ENCODE assay signal across 11 cellular contexts in the genomic region with DNA sequence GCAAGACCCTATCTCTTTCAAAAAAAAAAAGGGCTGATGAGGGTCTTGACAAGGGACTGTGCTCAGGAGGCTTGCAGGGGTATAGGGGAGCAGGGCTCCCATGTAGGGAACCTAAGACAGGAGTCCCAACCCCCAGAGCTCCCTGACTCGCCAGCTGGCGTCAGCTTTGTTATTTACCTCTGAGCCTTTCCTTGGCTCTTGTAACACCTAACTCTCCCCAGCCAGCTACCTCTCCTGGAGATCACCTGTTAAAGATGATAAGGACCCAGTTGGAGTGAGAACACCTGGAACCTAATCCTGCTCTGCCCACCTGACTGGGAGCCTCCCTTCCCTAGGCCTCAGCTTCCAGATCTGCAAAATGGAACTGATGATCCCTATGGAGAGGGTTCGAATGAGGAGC. TPM values are rescaled to one million over a fixed set of nuclear protein-coding genes. Genes with fewer than 3 reads are reported as not detected.
DNase-seq lines count a peak whose midpoint lies in the region; ATAC-seq and TF ChIP-seq lines count a peak whose summit lies in the region.
"Had no signal": no experiment of that assay in that cellular context is flagged by ENCODE, and none has a peak within 500 bp of the region (broad histone marks: within the 10 kb centered on the region; RNA-seq: fewer than 3 reads in every experiment).

No MANE protein-coding gene starts in this region.

- peaks cover 15% of the 10 kb centered on the region for H3K4me1 ChIP-seq in PC-9 (replicated peaks; ENCODE audit: insufficient read depth)

- no peak for ATAC-seq in HG03139 (IDR thresholded peaks at IDR 0.05; ENCODE audit: unreplicated experiment)

- CTCF ChIA-PET in PC-9 (lab: Charles Lee), result no interaction called here

- H3K27me3 Mint-ChIP-seq in CD14-positive monocyte (ENCODE audit: low read depth in 3 of 3), result no peaks in the 10 kb centered on the region

- H3K4me3 ChIP-seq in PC-9, result no peak overlapping the region
- H3K4me3 ChIP-seq: coronary artery, HAP-1 had no signal

- peak overlapping the region; percentile 56 for H3K4me2 ChIP-seq in PC-9

- H2AFZ ChIP-seq in PC-9, result no peak overlapping the region

- no peaks in the 10 kb centered on the region for H4K20me1 ChIP-seq in PC-9 (ENCODE audit: insufficient read depth)

- peaks cover 0 to 2% of the 10 kb centered on the region in 2 donors for H3K36me3 Mint-ChIP-seq in CD14-positive monocyte

- DNase-seq in CD14-positive monocyte (ENCODE audit: low spot score) (no peak), PC-9 (no peak), epithelial cell of prostate (ENCODE audit: low read depth, low spot score) (no peak), NCI-H69 (lab: John Stamatoyannopoulos, UW) (no peak), HuH-7 (ENCODE audit: low spot score) (no peak)
- DNase-seq: NCI-H1048, NCI-H524 treated with DMSO at 0.1 percent for 48 hours, WERI-Rb-1 had no signal

- no peaks in the 10 kb centered on the region for H3K9me3 Mint-ChIP-seq in CD14-positive monocyte

- POLR2A ChIA-PET in PC-9 (lab: Charles Lee; ENCODE audit: unreplicated experiment), result interaction anchor here (0.7 kb wide), 1 partner anchor 272 kb away, joined by 5 read pairs; no protein-coding TSS in a partner anchor

- no peak overlapping the region for H3K4me3 Mint-ChIP-seq in CD14-positive monocyte

- peaks cover 11% of the 10 kb centered on the region; the same call in 1 of the 2 replicates for H3F3A ChIP-seq in PC-9 (ENCODE audit: insufficient read depth, low read depth)

- no peaks in the 10 kb centered on the region for H3K9me2 ChIP-seq in PC-9 (ENCODE audit: insufficient read depth)

- H3K36me3 ChIP-seq in PC-9 (ENCODE audit: low read depth), result no peaks in the 10 kb centered on the region
- H3K36me3 ChIP-seq: HAP-1, WERI-Rb-1 had no signal

- H3K27ac ChIP-seq in PC-9 (peak overlapping the region; percentile 30; the same call in 1 of the 2 replicates), epithelial cell of prostate (peak overlapping the region; percentile 46)
- H3K27ac ChIP-seq: coronary artery, WERI-Rb-1 had no signal

- intact Hi-C loops in CD14-positive monocyte (cut with micrococcal nuclease) (loop anchor here in 1 of 2 donors (2.0 kb wide), 1 partner anchor 14 kb away; a partner anchor contains a TSS), PC-9 (cut with micrococcal nuclease; ENCODE audit: unreplicated experiment) (no loop called here)

- H3K4me1 Mint-ChIP-seq in CD14-positive monocyte, result peaks cover 21% of the 10 kb centered on the region

- no peaks in the 10 kb centered on the region for H3K9me3 ChIP-seq in PC-9 (ENCODE audit: insufficient read depth, low read depth)
- H3K9me3 ChIP-seq: HAP-1 had no signal

- H3K79me2 ChIP-seq in PC-9 (ENCODE audit: low read depth), result no peaks in the 10 kb centered on the region

- TSS peak; percentile 85 for BruUV-seq in PC-9 (replicated peaks; lab: Mats Ljungman, UMichigan)

- no peaks in the 10 kb centered on the region for H3K27me3 ChIP-seq in PC-9 (ENCODE audit: insufficient read depth, low read depth)

- TF ChIP-seq CTCF in CD14-positive monocyte (IDR thresholded peaks at IDR 0.05) (no peak), PC-9 (conservative IDR thresholded peaks at IDR 0.05) (no peak)

- peak overlapping the region in 5 of 7 donors; percentile 32 to 82 (median 63) for H3K27ac Mint-ChIP-seq in CD14-positive monocyte

RNA-seq across cellular contexts. Expression of a gene that starts 13.2 kb away (rescaled TPM):
- polyA plus RNA-seq in CD14-positive monocyte, result 1 to 10 TPM; 1.4 to 2.4 TPM
- total RNA-seq in PC-9 (2021), result 4.7 and 6.4 TPM in 2 replicates

RNA-seq across cellular contexts. Expression of a gene that starts 18.9 kb away (rescaled TPM):
- polyA plus RNA-seq in CD14-positive monocyte, result 10 to 100 TPM; 13.2 to 18.9 TPM
- total RNA-seq in PC-9 (2021), result 9.9 and 11.0 TPM in 2 replicates

RNA-seq across cellular contexts. Expression of a gene that starts 41.9 kb away (rescaled TPM):
- polyA plus RNA-seq in CD14-positive monocyte, result 10 to 100 TPM; 45.0 to 51.7 TPM
- 11.5 and 12.9 TPM in 2 replicates for total RNA-seq in PC-9 (2021)

RNA-seq across cellular contexts. Expression of a gene that starts 45.8 kb away (rescaled TPM):
- under 1 TPM in 1 of 2 donors, not detected in 1; 0.54 TPM for polyA plus RNA-seq in CD14-positive monocyte
- 7.1 and 9.2 TPM in 2 replicates for total RNA-seq in PC-9 (2021)

RNA-seq across cellular contexts. Expression of a gene that starts 57.1 kb away (rescaled TPM):
- 10 to 100 TPM; 32.2 to 36.6 TPM for polyA plus RNA-seq in CD14-positive monocyte
- total RNA-seq in PC-9 (2021), result 94.3 and 127 TPM in 2 replicates
